8 cellular contexts compared by ENCODE assay signal in the genomic region with DNA sequence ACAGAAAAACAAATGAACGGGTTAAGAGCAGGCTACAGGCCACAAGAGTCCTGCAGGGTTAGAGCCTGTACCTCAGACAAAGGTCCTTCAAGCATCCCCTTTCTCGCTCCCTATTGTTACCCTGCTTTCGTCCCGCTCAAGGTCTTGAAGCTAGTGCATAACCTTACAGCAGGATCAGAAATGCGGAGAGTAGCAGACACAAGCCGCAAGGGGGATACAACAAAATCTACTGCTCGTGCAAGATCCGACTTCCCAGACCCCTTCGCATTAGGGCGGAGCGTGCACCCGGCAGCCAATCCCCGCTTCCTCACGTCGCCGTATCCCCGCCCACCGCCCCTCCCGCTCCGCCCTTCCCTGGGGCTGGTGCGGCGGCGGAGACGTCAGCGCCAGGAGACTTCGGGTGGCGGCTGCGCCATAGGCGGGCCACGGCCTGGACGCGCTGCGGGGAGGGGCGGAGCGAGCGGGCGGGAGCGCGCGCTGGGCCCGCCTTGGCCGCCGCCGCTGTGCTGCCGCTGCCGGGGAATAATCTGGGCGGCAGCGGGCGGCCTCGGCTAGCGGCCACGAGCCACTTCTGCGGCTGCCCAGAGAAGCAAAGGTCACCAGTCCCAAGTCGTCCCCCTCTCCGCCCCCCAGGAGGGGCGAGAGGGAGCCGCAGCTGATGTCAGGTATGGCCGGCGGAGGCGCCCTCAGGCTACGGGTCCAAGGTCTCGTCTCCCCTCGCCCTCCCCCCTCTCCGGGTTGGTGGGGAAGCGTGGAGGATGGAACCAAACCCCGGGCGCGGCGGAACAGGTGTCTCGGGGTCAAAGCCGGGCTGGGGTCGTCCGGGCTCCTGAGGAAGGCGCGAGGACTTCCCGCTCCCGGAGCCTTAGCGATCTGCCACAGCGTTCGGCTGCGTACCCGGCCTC. TPM values are rescaled to one million over a fixed set of nuclear protein-coding genes. Genes with fewer than 3 reads are reported as not detected.
DNase-seq lines count a peak whose midpoint lies in the region; ATAC-seq and TF ChIP-seq lines count a peak whose summit lies in the region.

A gene (plus strand): TSS at position 389 of the 905 bp plus-strand sequence. CDS start 51,776 bp downstream, outside the sequence.

- H3K4me1 Mint-ChIP-seq in activated T-helper 17 cell treated with anti-CD3 and anti-CD28 coated beads, Interleukin-2, amount 50 U/mL, for 72 hours, result peaks cover 21% of the 10 kb centered on the region
- peaks cover 7 to 15% (median 8%) of the 10 kb centered on the region in 4 donors for H3K4me1 Mint-ChIP-seq in naive thymus-derived CD8-positive, alpha-beta T cell

- peak; percentile 91 for ATAC-seq in activated T-helper 17 cell treated with anti-CD3 and anti-CD28 coated beads, Interleukin-2, amount 50 U/mL, for 72 hours (replicated peaks)
- ATAC-seq in naive thymus-derived CD8-positive, alpha-beta T cell, result peak; percentile 80 to 82

- no peaks in the 10 kb centered on the region for H3K27me3 Mint-ChIP-seq in activated T-helper 17 cell treated with anti-CD3 and anti-CD28 coated beads, Interleukin-2, amount 50 U/mL, for 72 hours
- H3K27me3 Mint-ChIP-seq in naive thymus-derived CD8-positive, alpha-beta T cell, result no peaks in the 10 kb centered on the region

- POLR2A ChIA-PET in naive thymus-derived CD8-positive, alpha-beta T cell (lab: Charles Lee), result interaction anchor here (0.7 to 4.7 kb wide), 31 partner anchors 9 to 628 kb away, joined by 3 to 96 read pairs (median 5); a partner anchor contains a TSS

- H3K9me3 Mint-ChIP-seq in activated T-helper 17 cell treated with anti-CD3 and anti-CD28 coated beads, Interleukin-2, amount 50 U/mL, for 72 hours, result no peaks in the 10 kb centered on the region
- no peaks in the 10 kb centered on the region for H3K9me3 Mint-ChIP-seq in naive thymus-derived CD8-positive, alpha-beta T cell

- TF ChIP-seq CTCF in LNCAP (IDR thresholded peaks at IDR 0.05) (peak; percentile 20; the same call in 1 of the 2 replicates), fibroblast of mammary gland (conservative IDR thresholded peaks at IDR 0.05; ENCODE audit: control insufficient read depth, insufficient read depth, low read depth, low read length) (peak; percentile 45)

- DNase-seq in ELF-1 (ENCODE audit: low read depth, low spot score), result peak; percentile 97
- DNase-seq in GOT3 (lab: John Stamatoyannopoulos, UW), result peak; percentile 96
- peak; percentile 98 for DNase-seq in RPMI8226
- DNase-seq in fibroblast of mammary gland (ENCODE audit: low read depth), result peak; percentile 95
- DNase-seq in naive thymus-derived CD8-positive, alpha-beta T cell, result peak; percentile 87 to 98 (median 98)
- DNase-seq in stimulated activated naive CD4-positive, alpha-beta T cell (lab: John Stamatoyannopoulos, UW), result peak; percentile 91 to 98 (median 96)

- peak within 1 kb of the TSS; percentile 85 for H3K4me3 ChIP-seq in fibroblast of mammary gland (ENCODE audit: control insufficient read depth, low read depth, low read length)

- no peak within 1 kb of the TSS for H3K4me3 Mint-ChIP-seq in activated T-helper 17 cell treated with anti-CD3 and anti-CD28 coated beads, Interleukin-2, amount 50 U/mL, for 72 hours
- H3K4me3 Mint-ChIP-seq in naive thymus-derived CD8-positive, alpha-beta T cell, result peak within 1 kb of the TSS; percentile 91 to 100 (median 96)

- H3K27ac Mint-ChIP-seq in activated T-helper 17 cell treated with anti-CD3 and anti-CD28 coated beads, Interleukin-2, amount 50 U/mL, for 72 hours, result peak within 1 kb of the TSS; percentile 95
- H3K27ac Mint-ChIP-seq in naive thymus-derived CD8-positive, alpha-beta T cell, result peak within 1 kb of the TSS; percentile 86 to 99 (median 98)

- no peaks in the 10 kb centered on the region for H3K36me3 Mint-ChIP-seq in activated T-helper 17 cell treated with anti-CD3 and anti-CD28 coated beads, Interleukin-2, amount 50 U/mL, for 72 hours (ENCODE audit: low read depth)
- H3K36me3 Mint-ChIP-seq in naive thymus-derived CD8-positive, alpha-beta T cell, result peaks cover 0 to 10% (median 0%) of the 10 kb centered on the region in 3 donors

RNA-seq across cellular contexts. Expression of the gene that starts here (rescaled TPM):
- total RNA-seq in activated T-helper 17 cell treated with anti-CD3 and anti-CD28 coated beads, Interleukin-2, amount 50 U/mL, for 72 hours, result 10 to 100 TPM; 40.9 to 47.2 TPM
- total RNA-seq in naive thymus-derived CD8-positive, alpha-beta T cell, result 10 to 100 TPM; 64.6 to 65.4 TPM
- 10 to 100 TPM; 41.7 to 72.6 (median 63.4) TPM for polyA plus RNA-seq in naive thymus-derived CD8-positive, alpha-beta T cell

Comparison
In these comparisons a context has a peak if more than half of its experiments do, and no peak if none do; other contexts are left out.
1. Peak in every context shown above with its lines: DNase-seq, ATAC-seq and H3K4me3 ChIP-seq.